In the genomic region with DNA sequence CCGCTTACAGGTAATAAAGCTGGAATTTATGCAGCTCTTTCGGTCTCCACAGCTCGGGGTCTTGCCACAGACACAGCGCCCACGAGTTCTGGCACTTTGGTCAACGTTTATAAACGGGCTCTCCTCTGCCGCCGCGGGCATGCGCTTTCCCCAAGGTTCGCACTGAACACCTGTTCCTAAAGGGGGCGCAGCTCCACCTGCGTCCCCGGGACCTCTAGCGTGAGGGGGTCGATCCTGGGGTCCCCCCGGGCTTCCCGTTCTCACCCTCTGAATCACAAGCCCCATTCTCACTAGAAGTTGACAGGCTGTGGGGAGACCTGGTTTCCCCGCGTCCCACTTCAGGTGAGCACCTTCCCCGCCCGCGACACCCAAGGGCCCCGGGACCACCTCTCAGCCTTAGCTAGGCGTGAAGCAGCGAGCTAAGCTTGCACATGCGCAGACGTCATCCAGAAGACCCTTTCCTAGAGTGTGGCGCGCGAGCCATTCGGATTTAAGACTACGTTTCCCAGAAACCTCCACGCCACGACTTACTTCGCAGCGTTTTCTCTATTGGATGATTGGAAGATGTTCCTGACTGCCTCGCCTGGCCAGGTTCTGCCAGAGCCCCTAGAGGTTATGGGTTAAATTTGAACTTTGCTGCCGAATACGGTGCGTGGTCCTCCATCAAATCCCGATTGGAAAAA, we compare ENCODE assay signal across 8 cellular contexts. TPM values are rescaled to one million over a fixed set of nuclear protein-coding genes. Genes with fewer than 3 reads are reported as not detected.
A peak's percentile ranks its signal among the peaks of the same experiment; 100 is the strongest.
DNase-seq lines count a peak whose midpoint lies in the region; ATAC-seq, FAIRE-seq and TF ChIP-seq lines count a peak whose summit lies in the region.

No MANE protein-coding gene starts in this region.

- TF ChIP-seq CTCF in A549 (IDR thresholded peaks at IDR 0.05) (peak; percentile 21; the same call in 2 of the 3 replicates), dorsolateral prefrontal cortex (IDR thresholded peaks at IDR 0.05 in 54 of 56, conservative IDR thresholded peaks at IDR 0.05 in 2 of 56; ENCODE audit: low read depth in 1 of 56, partially characterized antibody in 56 of 56) (peak in 15 of 56 donors; percentile 5 to 37 (median 10)), left lung (IDR thresholded peaks at IDR 0.05) (no peak)

- CTCF ChIA-PET in A549 (lab: Yijun Ruan, JAX), result interaction anchor here (0.5 to 9.0 kb wide), 4 partner anchors 8 to 264 kb away, joined by 3 to 91 read pairs (median 5); a partner anchor contains a TSS

- intact Hi-C loops in dorsolateral prefrontal cortex (cut with DNase I) (no loop called here), left lung (cut with DNase I) (no loop called here)

- peak overlapping the region; percentile 61 for H3K4me3 ChIP-seq in A549
- peak overlapping the region; percentile 30 to 79 (median 63) for H3K4me3 ChIP-seq in dorsolateral prefrontal cortex
- H3K4me3 ChIP-seq in left lung, result peak overlapping the region; percentile 38 to 41

- peak; percentile 89 to 91 for DNase-seq in A549 (ENCODE audit: low read depth in 1 of 2, low spot score in 1 of 2)
- DNase-seq in NCI-H2029 treated with DMSO at 0.1 percent for 48 hours (lab: John Stamatoyannopoulos, UW), result peak; percentile 88
- peak; percentile 33 to 81 (median 68) for DNase-seq in dorsolateral prefrontal cortex
- peak; percentile 61 to 81 for DNase-seq in left lung
- peak; percentile 29 for DNase-seq in stimulated activated CD4-positive, alpha-beta T cell treated with anti-CD3 and anti-CD28 coated beads, Interleukin-4, amount 100 ng/mL, for 1 hour

- H3K27ac ChIP-seq in A549 (peak overlapping the region; percentile 71 to 90; a peak in 5 of 6 replicates), dorsolateral prefrontal cortex (peak overlapping the region in 30 of 59 donors; percentile 0 to 78 (median 47)), left lung (peak overlapping the region in 1 of 2 donors; percentile 68)

- H3K27me3 ChIP-seq in dorsolateral prefrontal cortex (peaks cover 0 to 22% (median 8%) of the 10 kb centered on the region in 45 donors), left lung (peaks cover 30 to 57% of the 10 kb centered on the region in 2 donors)

- TF ChIP-seq POLR2A in A549 (IDR thresholded peaks at IDR 0.05; ENCODE audit: low read length) (no peak), GM18505 (IDR thresholded peaks at IDR 0.05; ENCODE audit: borderline replicate concordance, extremely low read depth, insufficient read depth, insufficient read length) (peak; percentile 19)

- no peak for TF ChIP-seq RAD21 in A549 (conservative IDR thresholded peaks at IDR 0.05 in 1 of 2, IDR thresholded peaks at IDR 0.05 in 1 of 2)

- FAIRE-seq in A549 (lab: Jason Lieb, UNC) (peak; percentile 70), TTC549 (lab: Jason Lieb, UNC) (peak; percentile 86)

- POLR2A ChIA-PET in A549 (lab: Yijun Ruan, JAX), result no interaction called here

- H3K4me2 ChIP-seq in A549, result peak overlapping the region; percentile 92

- 3% methylated on average over 19 of the region's 43 CpGs for WGBS in A549 (ENCODE audit: missing lambda C conversion rate)

- H3K4me1 ChIP-seq in A549, result peaks cover 8% of the 10 kb centered on the region; the same call in 1 of the 3 replicates
- H3K4me1 ChIP-seq in left lung, result peaks cover 0 to 15% of the 10 kb centered on the region in 2 donors

- no peaks in the 10 kb centered on the region for H3K36me3 ChIP-seq in left lung

- ATAC-seq in A549, result peak; percentile 96 to 98
- ATAC-seq in GM18505 (IDR thresholded peaks at IDR 0.05; ENCODE audit: unreplicated experiment), result peak; percentile 42
- ATAC-seq in HG02943 (IDR thresholded peaks at IDR 0.05; ENCODE audit: low read depth, unreplicated experiment), result peak; percentile 57
- ATAC-seq in left lung, result peak; percentile 89

- no peak for TF ChIP-seq EP300 in A549 (IDR thresholded peaks at IDR 0.05)

- H3K9me3 ChIP-seq in A549 (no peaks in the 10 kb centered on the region), left lung (no peaks in the 10 kb centered on the region)

TF ChIP-seq in A549, 52 proteins besides CTCF, POLR2A, EP300 and RAD21:
- no peak for TF ChIP-seq NR3C1 (IDR thresholded peaks at IDR 0.05)
- TF ChIP-seq MAFK (IDR thresholded peaks at IDR 0.05; ENCODE audit: partially characterized antibody), result no peak
- no peak for TF ChIP-seq FOSL2 (IDR thresholded peaks at IDR 0.05)
- TF ChIP-seq FOSL2 (CRISPR knock-in tag; IDR thresholded peaks at IDR 0.05), result no peak
- TF ChIP-seq, protein P1, sequence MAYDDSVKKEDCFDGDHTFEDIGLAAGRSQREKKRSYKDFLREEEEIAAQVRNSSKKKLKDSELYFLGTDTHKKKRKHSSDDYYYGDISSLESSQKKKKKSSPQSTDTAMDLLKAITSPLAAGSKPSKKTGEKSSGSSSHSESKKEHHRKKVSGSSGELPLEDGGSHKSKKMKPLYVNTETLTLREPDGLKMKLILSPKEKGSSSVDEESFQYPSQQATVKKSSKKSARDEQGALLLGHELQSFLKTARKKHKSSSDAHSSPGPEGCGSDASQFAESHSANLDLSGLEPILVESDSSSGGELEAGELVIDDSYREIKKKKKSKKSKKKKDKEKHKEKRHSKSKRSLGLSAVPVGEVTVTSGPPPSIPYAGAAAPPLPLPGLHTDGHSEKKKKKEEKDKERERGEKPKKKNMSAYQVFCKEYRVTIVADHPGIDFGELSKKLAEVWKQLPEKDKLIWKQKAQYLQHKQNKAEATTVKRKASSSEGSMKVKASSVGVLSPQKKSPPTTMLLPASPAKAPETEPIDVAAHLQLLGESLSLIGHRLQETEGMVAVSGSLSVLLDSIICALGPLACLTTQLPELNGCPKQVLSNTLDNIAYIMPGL (CRISPR knock-in tag; IDR thresholded peaks at IDR 0.05; ENCODE audit: borderline replicate concordance), result no peak
- TF ChIP-seq JUN (IDR thresholded peaks at IDR 0.05), result no peak
- no peak for TF ChIP-seq JUNB (IDR thresholded peaks at IDR 0.05)
- no peak for TF ChIP-seq MYC (IDR thresholded peaks at IDR 0.05; ENCODE audit: borderline replicate concordance, low read length)
- TF ChIP-seq, protein P2, sequence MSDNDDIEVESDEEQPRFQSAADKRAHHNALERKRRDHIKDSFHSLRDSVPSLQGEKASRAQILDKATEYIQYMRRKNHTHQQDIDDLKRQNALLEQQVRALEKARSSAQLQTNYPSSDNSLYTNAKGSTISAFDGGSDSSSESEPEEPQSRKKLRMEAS (IDR thresholded peaks at IDR 0.05), result peak; percentile 29; the same call in 1 of the 2 replicates
- TF ChIP-seq, protein P3, sequence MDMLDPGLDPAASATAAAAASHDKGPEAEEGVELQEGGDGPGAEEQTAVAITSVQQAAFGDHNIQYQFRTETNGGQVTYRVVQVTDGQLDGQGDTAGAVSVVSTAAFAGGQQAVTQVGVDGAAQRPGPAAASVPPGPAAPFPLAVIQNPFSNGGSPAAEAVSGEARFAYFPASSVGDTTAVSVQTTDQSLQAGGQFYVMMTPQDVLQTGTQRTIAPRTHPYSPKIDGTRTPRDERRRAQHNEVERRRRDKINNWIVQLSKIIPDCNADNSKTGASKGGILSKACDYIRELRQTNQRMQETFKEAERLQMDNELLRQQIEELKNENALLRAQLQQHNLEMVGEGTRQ (IDR thresholded peaks at IDR 0.05), result no peak
- no peak for TF ChIP-seq PHF8 (IDR thresholded peaks at IDR 0.05; ENCODE audit: borderline replicate concordance, low read depth)
- no peak for TF ChIP-seq HDAC2 (IDR thresholded peaks at IDR 0.05)
- TF ChIP-seq EHMT2 (IDR thresholded peaks at IDR 0.05; ENCODE audit: low read depth), result no peak
- no peak for TF ChIP-seq HEYL (CRISPR knock-in tag; IDR thresholded peaks at IDR 0.05)
- TF ChIP-seq POLR2AphosphoS2 (conservative IDR thresholded peaks at IDR 0.05; ENCODE audit: low read length), result no peak
- no peak for TF ChIP-seq KDM5A (IDR thresholded peaks at IDR 0.05)
- 0 out of 3 replicates have a peak, but pooled peaks have one; percentile 10 for TF ChIP-seq SMC3 (IDR thresholded peaks at IDR 0.05)
- no peak for TF ChIP-seq ZC3H11A (IDR thresholded peaks at IDR 0.05)
- TF ChIP-seq, protein P4, sequence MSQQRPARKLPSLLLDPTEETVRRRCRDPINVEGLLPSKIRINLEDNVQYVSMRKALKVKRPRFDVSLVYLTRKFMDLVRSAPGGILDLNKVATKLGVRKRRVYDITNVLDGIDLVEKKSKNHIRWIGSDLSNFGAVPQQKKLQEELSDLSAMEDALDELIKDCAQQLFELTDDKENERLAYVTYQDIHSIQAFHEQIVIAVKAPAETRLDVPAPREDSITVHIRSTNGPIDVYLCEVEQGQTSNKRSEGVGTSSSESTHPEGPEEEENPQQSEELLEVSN (IDR thresholded peaks at IDR 0.05; ENCODE audit: borderline replicate concordance, low read depth), result peak; percentile 21; the same call in 1 of the 2 replicates
- TF ChIP-seq SREBF2 (IDR thresholded peaks at IDR 0.05), result no peak

RNA-seq across cellular contexts. Expression of a gene that starts 21.3 kb away (rescaled TPM):
- polyA plus RNA-seq in A549 (2011; rRNA removed), result 2.1 and 2.7 TPM in 2 replicates
- 0.65 and 0.82 TPM in 2 replicates for polyA plus RNA-seq in A549 (2012; cell fraction: cytosol; rRNA removed)
- polyA plus RNA-seq in A549 (2012; cell fraction: nucleus; rRNA removed), result 0.82 and 1.3 TPM in 2 replicates
- polyA plus RNA-seq in A549 (2017; fragmentation: RNase III; extraction: RNeasy Plus Mini Kit Qiagen cat#74134 plus additional on column Dnase treatment), result 1.9 to 2.2 TPM (median 2.1 TPM) in 3 replicates
- 4.2 and 4.5 TPM in 2 replicates for polyA minus RNA-seq in A549 (2011; rRNA and poly(A)+ RNA removed)
- total RNA-seq in dorsolateral prefrontal cortex, result 10 to 100 TPM; 10.1 to 22.8 (median 15.5) TPM
- total RNA-seq in left lung, result 1 to 10 TPM; 3.8 to 3.9 TPM

RNA-seq across cellular contexts. Expression of a gene that starts 53.0 kb away (rescaled TPM):
- not detected in 2 replicates for polyA plus RNA-seq in A549 (2011; rRNA removed)
- polyA plus RNA-seq in A549 (2012; cell fraction: cytosol; rRNA removed), result not detected in 2 replicates
- polyA plus RNA-seq in A549 (2012; cell fraction: nucleus; rRNA removed), result not detected in 2 replicates
- polyA plus RNA-seq in A549 (2017; fragmentation: RNase III; extraction: RNeasy Plus Mini Kit Qiagen cat#74134 plus additional on column Dnase treatment), result not detected in 3 replicates
- not detected in 2 replicates for polyA minus RNA-seq in A549 (2011; rRNA and poly(A)+ RNA removed)
- under 1 TPM in 4 of 120 experiments, not detected in 116; 0.18 to 0.24 (median 0.22) TPM for total RNA-seq in dorsolateral prefrontal cortex
- not detected for total RNA-seq in left lung

Comparison
In these comparisons a context has a peak if more than half of its experiments do, and no peak if none do; other contexts are left out.
1. ATAC-seq: peak in every context shown above with its lines; median percentile 97 in A549; 89 in left lung; 57 in HG02943; 42 in GM18505.
2. DNase-seq: peak in every context shown above with its lines; median percentile 90 in A549; 88 in NCI-H2029 treated with DMSO at 0.1 percent for 48 hours; 71 in left lung; 68 in dorsolateral prefrontal cortex; 29 in stimulated activated CD4-positive, alpha-beta T cell treated with anti-CD3 and anti-CD28 coated beads, Interleukin-4, amount 100 ng/mL, for 1 hour.